9 cellular contexts compared by ENCODE assay signal in genomic region chr7:134856141-134856540, GRCh38.
DNase-seq lines count a peak whose midpoint lies in the region; ATAC-seq and TF ChIP-seq lines count a peak whose summit lies in the region.
"Had no signal": no experiment of that assay in that cellular context is flagged by ENCODE, and none has a peak within 500 bp of the region (broad histone marks: within the 10 kb centered on the region; RNA-seq: fewer than 3 reads in every experiment).

No MANE protein-coding gene starts in this region.

- peaks cover 14 to 30% of the 10 kb centered on the region in 2 donors for H3K36me3 Mint-ChIP-seq in activated naive CD4-positive, alpha-beta T cell treated with anti-CD3 and anti-CD28 coated beads, Interleukin-2, amount 50 U/mL, for 72 hours

- no peaks in the 10 kb centered on the region for H4K20me1 ChIP-seq in OCI-LY7 (ENCODE audit: insufficient read depth, low read length)

- H3K4me1 ChIP-seq in right cardiac atrium (ENCODE audit: control insufficient read depth, insufficient read depth, low read length) (peaks cover 15% of the 10 kb centered on the region), OCI-LY7 (ENCODE audit: insufficient read depth, low read length, poor library complexity, severe bottlenecking) (peaks cover 6% of the 10 kb centered on the region)

- ATAC-seq in activated naive CD4-positive, alpha-beta T cell treated with anti-CD3 and anti-CD28 coated beads, Interleukin-2, amount 50 U/mL, for 72 hours, result no peak
- ATAC-seq in right cardiac atrium (peak; percentile 12 to 56), HG02642 (IDR thresholded peaks at IDR 0.05; ENCODE audit: poor library complexity, unreplicated experiment) (no peak)
- no peak for ATAC-seq in stimulated activated naive CD8-positive, alpha-beta T cell treated with anti-CD3 and anti-CD28 coated beads, Interleukin-15, amount 100 ng/mL, for 72 hours
- ATAC-seq: activated T-helper 17 cell treated with anti-CD3 and anti-CD28 coated beads, Interleukin-2, amount 50 U/mL, for 72 hours had no signal

- CTCF ChIA-PET in OCI-LY7 (lab: Charles Lee; ENCODE audit: unreplicated experiment), result no interaction called here

- no peak for TF ChIP-seq CTCF in HFF-Myc (IDR thresholded peaks at IDR 0.05; ENCODE audit: low read depth, low read length, missing control alignments)
- no peak for TF ChIP-seq CTCF in OCI-LY7 (conservative IDR thresholded peaks at IDR 0.05; ENCODE audit: low read length)

- H3K27ac ChIP-seq in right cardiac atrium (ENCODE audit: low read length), result peak overlapping the region; percentile 68
- H3K27ac ChIP-seq in OCI-LY7 (ENCODE audit: low read depth, low read length, poor library complexity, severe bottlenecking), result no peak overlapping the region

- H3K9me3 ChIP-seq in right cardiac atrium (ENCODE audit: control insufficient read depth, low read length) (no peaks in the 10 kb centered on the region), OCI-LY7 (ENCODE audit: low read length) (no peaks in the 10 kb centered on the region)

- no peak overlapping the region for H2AFZ ChIP-seq in OCI-LY7 (ENCODE audit: low read length)

- H3K9me3 Mint-ChIP-seq in activated naive CD4-positive, alpha-beta T cell treated with anti-CD3 and anti-CD28 coated beads, Interleukin-2, amount 50 U/mL, for 72 hours, result peaks cover 10 to 21% of the 10 kb centered on the region in 2 donors
- peaks cover 9% of the 10 kb centered on the region in 2 donors for H3K9me3 Mint-ChIP-seq in stimulated activated naive CD8-positive, alpha-beta T cell treated with anti-CD3 and anti-CD28 coated beads, Interleukin-15, amount 100 ng/mL, for 72 hours
- H3K9me3 Mint-ChIP-seq: activated T-helper 17 cell treated with anti-CD3 and anti-CD28 coated beads, Interleukin-2, amount 50 U/mL, for 72 hours had no signal

- POLR2A ChIA-PET in OCI-LY7 (lab: Charles Lee), result interaction anchor here (0.6 kb wide), 1 partner anchor 20 kb away, joined by 3 read pairs; no protein-coding TSS in a partner anchor

- peaks cover 29% of the 10 kb centered on the region for H3K4me1 Mint-ChIP-seq in stimulated activated naive CD8-positive, alpha-beta T cell treated with anti-CD3 and anti-CD28 coated beads, Interleukin-15, amount 100 ng/mL, for 72 hours
- H3K4me1 Mint-ChIP-seq: activated T-helper 17 cell treated with anti-CD3 and anti-CD28 coated beads, Interleukin-2, amount 50 U/mL, for 72 hours had no signal

- DNase-seq in HFF-Myc (ENCODE audit: extremely low read depth, low read depth) (peak; percentile 78), right cardiac atrium (no peak), H7 (no peak), OCI-LY7 (ENCODE audit: low spot score) (no peak)
- no peak for DNase-seq in activated naive CD4-positive, alpha-beta T cell treated with anti-CD3 and anti-CD28 coated beads, Interleukin-2, amount 50 U/mL, for 72 hours (ENCODE audit: low spot score in 2 of 2)
- no peak for DNase-seq in stimulated activated naive CD8-positive, alpha-beta T cell treated with anti-CD3 and anti-CD28 coated beads, Interleukin-15, amount 100 ng/mL, for 72 hours
- DNase-seq: NCI-H510A had no signal

- H3K27ac Mint-ChIP-seq in activated naive CD4-positive, alpha-beta T cell treated with anti-CD3 and anti-CD28 coated beads, Interleukin-2, amount 50 U/mL, for 72 hours, result peak overlapping the region; percentile 32 to 33
- no peak overlapping the region for H3K27ac Mint-ChIP-seq in stimulated activated naive CD8-positive, alpha-beta T cell treated with anti-CD3 and anti-CD28 coated beads, Interleukin-15, amount 100 ng/mL, for 72 hours
- H3K27ac Mint-ChIP-seq: activated T-helper 17 cell treated with anti-CD3 and anti-CD28 coated beads, Interleukin-2, amount 50 U/mL, for 72 hours had no signal

- no TSS peak for BruUV-seq in OCI-LY7 (replicated peaks; lab: Mats Ljungman, UMichigan)

- H3K27me3 ChIP-seq in right cardiac atrium (ENCODE audit: control insufficient read depth, insufficient read depth) (no peaks in the 10 kb centered on the region), H7 (ENCODE audit: control insufficient read depth, insufficient read depth, low read length) (no peaks in the 10 kb centered on the region)

- WGBS in right cardiac atrium, result 33% methylated on average over 7 of the region's 7 CpGs

- H3K4me3 ChIP-seq in HFF-Myc (replicated peaks; ENCODE audit: low read depth, low read length) (no peak overlapping the region), right cardiac atrium (ENCODE audit: low read length) (no peak overlapping the region), H7 (ENCODE audit: insufficient read depth, low read depth, low read length) (no peak overlapping the region), OCI-LY7 (ENCODE audit: low read depth, low read length, poor library complexity, severe bottlenecking) (no peak overlapping the region)

- no peak overlapping the region for H3K4me2 ChIP-seq in OCI-LY7 (ENCODE audit: low read length)

- no peaks in the 10 kb centered on the region for H3K9me2 ChIP-seq in OCI-LY7 (ENCODE audit: insufficient read depth, low read length)

- intact Hi-C loops in right cardiac atrium (cut with DNase I), result no loop called here
- intact Hi-C loops in OCI-LY7 (cut with micrococcal nuclease; ENCODE audit: unreplicated experiment), result no loop called here

- H3K36me3 ChIP-seq in H7 (replicated peaks; ENCODE audit: control insufficient read depth, insufficient read depth, low read length) (no peaks in the 10 kb centered on the region), OCI-LY7 (ENCODE audit: insufficient read depth, low read length) (no peaks in the 10 kb centered on the region)

- no peaks in the 10 kb centered on the region for H3K79me2 ChIP-seq in OCI-LY7 (ENCODE audit: insufficient read depth, low read depth, low read length)

- peak overlapping the region; percentile 54 to 60 for H3K4me3 Mint-ChIP-seq in stimulated activated naive CD8-positive, alpha-beta T cell treated with anti-CD3 and anti-CD28 coated beads, Interleukin-15, amount 100 ng/mL, for 72 hours
- H3K4me3 Mint-ChIP-seq: activated T-helper 17 cell treated with anti-CD3 and anti-CD28 coated beads, Interleukin-2, amount 50 U/mL, for 72 hours had no signal

- no peaks in the 10 kb centered on the region for H3K27me3 Mint-ChIP-seq in stimulated activated naive CD8-positive, alpha-beta T cell treated with anti-CD3 and anti-CD28 coated beads, Interleukin-15, amount 100 ng/mL, for 72 hours

Comparison
In these comparisons a context has a peak if more than half of its experiments do, and no peak if none do; other contexts are left out.
1. ATAC-seq: peak in right cardiac atrium (2 of 2); none in activated naive CD4-positive, alpha-beta T cell treated with anti-CD3 and anti-CD28 coated beads, Interleukin-2, amount 50 U/mL, for 72 hours (0 of 2), stimulated activated naive CD8-positive, alpha-beta T cell treated with anti-CD3 and anti-CD28 coated beads, Interleukin-15, amount 100 ng/mL, for 72 hours (single experiment) and HG02642 (single experiment).
2. H3K27ac Mint-ChIP-seq: peak in activated naive CD4-positive, alpha-beta T cell treated with anti-CD3 and anti-CD28 coated beads, Interleukin-2, amount 50 U/mL, for 72 hours (2 of 2); none in stimulated activated naive CD8-positive, alpha-beta T cell treated with anti-CD3 and anti-CD28 coated beads, Interleukin-15, amount 100 ng/mL, for 72 hours (0 of 2).